In genomic region chr2:85438291-85439110, GRCh38 we compare ENCODE assay signal across 8 cellular contexts. TPM values are rescaled to one million over a fixed set of nuclear protein-coding genes. Genes with fewer than 3 reads are reported as not detected.
DNase-seq lines count a peak whose midpoint lies in the region; ATAC-seq, FAIRE-seq and TF ChIP-seq lines count a peak whose summit lies in the region.

No MANE protein-coding gene starts in this region.

- H3K27ac ChIP-seq in CD4-positive, CD25-positive, alpha-beta regulatory T cell (ENCODE audit: insufficient read depth, low read length, poor library complexity, severe bottlenecking) = peak overlapping the region; percentile 94
- peak overlapping the region; percentile 88 to 90 for H3K27ac ChIP-seq in kidney (ENCODE audit: low read depth in 2 of 2, low read length in 2 of 2)

- no peak for TF ChIP-seq CTCF in kidney (IDR thresholded peaks at IDR 0.05; ENCODE audit: borderline replicate concordance, extremely low read depth, insufficient read depth)

- ATAC-seq in CD4-positive, CD25-positive, alpha-beta regulatory T cell (ENCODE audit: low read depth in 2 of 2) = peak; percentile 6 to 7
- ATAC-seq in HG03432 (IDR thresholded peaks at IDR 0.05; ENCODE audit: unreplicated experiment) = peak; percentile 2
- ATAC-seq in stimulated activated naive B cell treated with anti-CD40 and anti-IgM and Interleukin-4, amounts not matched to agents 10 μg/mL and 1 μg/mL and 100 μg/mL, for 72 hours (replicated peaks) = peak; percentile 20 to 27
- no peak for ATAC-seq in GM21717 (IDR thresholded peaks at IDR 0.05; ENCODE audit: unreplicated experiment)

- H3K27me3 Mint-ChIP-seq in CD4-positive, CD25-positive, alpha-beta regulatory T cell = peaks cover 4% of the 10 kb centered on the region
- no peaks in the 10 kb centered on the region for H3K27me3 Mint-ChIP-seq in activated naive CD8-positive, alpha-beta T cell
- H3K27me3 Mint-ChIP-seq in stimulated activated naive B cell treated with anti-CD40 and anti-IgM and Interleukin-4, amounts not matched to agents 10 μg/mL and 1 μg/mL and 100 μg/mL, for 72 hours = no peaks in the 10 kb centered on the region

- peak in 1 of 3 donors; percentile 36 for DNase-seq in CD4-positive, CD25-positive, alpha-beta regulatory T cell
- peak; percentile 74 for DNase-seq in kidney
- DNase-seq in stimulated activated naive B cell treated with anti-CD40 and anti-IgM and Interleukin-4, amounts not matched to agents 10 μg/mL and 1 μg/mL and 100 μg/mL, for 72 hours = no peak
- no peak for DNase-seq in germinal center (ENCODE audit: low spot score)
- DNase-seq in OCI-M1 (lab: John Stamatoyannopoulos, UW) = no peak

- H3K27ac Mint-ChIP-seq in CD4-positive, CD25-positive, alpha-beta regulatory T cell = peak overlapping the region; percentile 92 to 99 (median 97)
- H3K27ac Mint-ChIP-seq in activated naive CD8-positive, alpha-beta T cell = peak overlapping the region; percentile 89
- H3K27ac Mint-ChIP-seq in stimulated activated naive B cell treated with anti-CD40 and anti-IgM and Interleukin-4, amounts not matched to agents 10 μg/mL and 1 μg/mL and 100 μg/mL, for 72 hours = peak overlapping the region; percentile 94

- H3K27me3 ChIP-seq in CD4-positive, CD25-positive, alpha-beta regulatory T cell (ENCODE audit: control insufficient read depth, insufficient read depth, low read length) = no peaks in the 10 kb centered on the region

- H3K36me3 ChIP-seq in CD4-positive, CD25-positive, alpha-beta regulatory T cell (ENCODE audit: control insufficient read depth, insufficient read depth, low read length) = no peaks in the 10 kb centered on the region
- no peaks in the 10 kb centered on the region for H3K36me3 ChIP-seq in kidney (ENCODE audit: control insufficient read depth in 1 of 2, insufficient read depth in 2 of 2, low read length in 2 of 2)

- peaks cover 5 to 45% (median 24%) of the 10 kb centered on the region in 4 donors for H3K4me1 Mint-ChIP-seq in CD4-positive, CD25-positive, alpha-beta regulatory T cell
- H3K4me1 Mint-ChIP-seq in activated naive CD8-positive, alpha-beta T cell (ENCODE audit: low read depth) = peaks cover 28% of the 10 kb centered on the region
- peaks cover 28 to 46% of the 10 kb centered on the region in 2 donors for H3K4me1 Mint-ChIP-seq in stimulated activated naive B cell treated with anti-CD40 and anti-IgM and Interleukin-4, amounts not matched to agents 10 μg/mL and 1 μg/mL and 100 μg/mL, for 72 hours

- intact Hi-C loops in kidney (cut with DNase I) = no loop called here

- peak overlapping the region; percentile 57 to 66 for H3K9ac ChIP-seq in kidney (ENCODE audit: low read length in 2 of 2)

- no peaks in the 10 kb centered on the region for H3K36me3 Mint-ChIP-seq in CD4-positive, CD25-positive, alpha-beta regulatory T cell
- H3K36me3 Mint-ChIP-seq in activated naive CD8-positive, alpha-beta T cell = no peaks in the 10 kb centered on the region
- H3K36me3 Mint-ChIP-seq in stimulated activated naive B cell treated with anti-CD40 and anti-IgM and Interleukin-4, amounts not matched to agents 10 μg/mL and 1 μg/mL and 100 μg/mL, for 72 hours = no peaks in the 10 kb centered on the region

- H3K4me3 Mint-ChIP-seq in CD4-positive, CD25-positive, alpha-beta regulatory T cell = peak overlapping the region; percentile 87 to 95 (median 91)
- peak overlapping the region; percentile 90 for H3K4me3 Mint-ChIP-seq in activated naive CD8-positive, alpha-beta T cell
- peak overlapping the region; percentile 84 to 89 for H3K4me3 Mint-ChIP-seq in stimulated activated naive B cell treated with anti-CD40 and anti-IgM and Interleukin-4, amounts not matched to agents 10 μg/mL and 1 μg/mL and 100 μg/mL, for 72 hours

- FAIRE-seq in kidney (lab: Jason Lieb, UNC) = no peak

- H3K9me3 ChIP-seq in CD4-positive, CD25-positive, alpha-beta regulatory T cell (ENCODE audit: control insufficient read depth in 2 of 2, low read length in 2 of 2) = no peaks in the 10 kb centered on the region
- H3K9me3 ChIP-seq in kidney (ENCODE audit: control insufficient read depth in 1 of 2, low read length in 2 of 2) = no peaks in the 10 kb centered on the region

- H3K4me3 ChIP-seq in CD4-positive, CD25-positive, alpha-beta regulatory T cell (ENCODE audit: low read depth, low read length) = peak overlapping the region; percentile 43
- peak overlapping the region in 1 of 2 donors; percentile 25 for H3K4me3 ChIP-seq in kidney (ENCODE audit: low read length in 2 of 2)

- H3K9me3 Mint-ChIP-seq in CD4-positive, CD25-positive, alpha-beta regulatory T cell = peaks cover 0 to 2% (median 0%) of the 10 kb centered on the region in 7 donors
- no peaks in the 10 kb centered on the region for H3K9me3 Mint-ChIP-seq in activated naive CD8-positive, alpha-beta T cell (ENCODE audit: low read depth)
- no peaks in the 10 kb centered on the region for H3K9me3 Mint-ChIP-seq in stimulated activated naive B cell treated with anti-CD40 and anti-IgM and Interleukin-4, amounts not matched to agents 10 μg/mL and 1 μg/mL and 100 μg/mL, for 72 hours

- peaks cover 33% of the 10 kb centered on the region for H3K4me1 ChIP-seq in CD4-positive, CD25-positive, alpha-beta regulatory T cell (ENCODE audit: control insufficient read depth, insufficient read depth, low read length, poor library complexity, severe bottlenecking)
- peaks cover 39 to 41% of the 10 kb centered on the region in 2 donors for H3K4me1 ChIP-seq in kidney (ENCODE audit: control insufficient read depth in 1 of 2, insufficient read depth in 1 of 2, low read depth in 1 of 2, low read length in 2 of 2)

RNA-seq across cellular contexts. Expression of gene SH2D6, which starts 20.0 kb away (rescaled TPM):
- total RNA-seq in CD4-positive, CD25-positive, alpha-beta regulatory T cell = 0.25 TPM
- polyA plus RNA-seq in CD4-positive, CD25-positive, alpha-beta regulatory T cell = not detected
- 0.98 TPM for total RNA-seq in kidney
- 3.2 TPM for polyA plus RNA-seq in kidney (ENCODE audit: insufficient read depth, low read depth, low replicate concordance)

RNA-seq across cellular contexts. Expression of gene CAPG, which starts 28.3 kb away (rescaled TPM):
- 44.5 TPM for total RNA-seq in CD4-positive, CD25-positive, alpha-beta regulatory T cell
- polyA plus RNA-seq in CD4-positive, CD25-positive, alpha-beta regulatory T cell = 10 to 100 TPM; 19.9 to 74.7 (median 44.6) TPM
- total RNA-seq in kidney = 377 TPM
- 361 TPM for polyA plus RNA-seq in kidney (ENCODE audit: insufficient read depth, low read depth, low replicate concordance)
